ENCODE assay signal across 13 cellular contexts in genomic region chr11:130523609-130524008, GRCh38.
DNase-seq lines count a peak whose midpoint lies in the region; ATAC-seq and TF ChIP-seq lines count a peak whose summit lies in the region.
"Had no signal": no experiment of that assay in that cellular context is flagged by ENCODE, and none has a peak within 500 bp of the region (broad histone marks: within the 10 kb centered on the region; RNA-seq: fewer than 3 reads in every experiment).

No MANE protein-coding gene starts in this region.

- H3K9me3 Mint-ChIP-seq in nephron (no peaks in the 10 kb centered on the region), natural killer cell (no peaks in the 10 kb centered on the region)
- H3K9me3 Mint-ChIP-seq: activated CD4-positive, alpha-beta T cell treated with anti-CD3 and anti-CD28 coated beads, Interleukin-2, amount 10 ng/mL, durations not matched to agents 24 days and 14 days; activated T-helper 2 cell treated with anti-CD3 and anti-CD28 coated beads, Interferon-gamma antibody, Interleukin-2, Interleukin-4, amounts not matched to agents 10 μg/mL and 5 μg/mL and 100 μg/mL, durations not matched to agents 14 hours and 24 hours and 36 hours had no signal

- no peak for TF ChIP-seq POLR2A in ovary (IDR thresholded peaks at IDR 0.05)

- no peaks in the 10 kb centered on the region for H3K79me2 ChIP-seq in ACC112 (ENCODE audit: control insufficient read depth, insufficient read depth, low read length, unreplicated experiment)

- H3K27ac ChIP-seq in ACC112 (ENCODE audit: low read depth, low read length): peak overlapping the region; percentile 80; the same call in 1 of the 2 replicates
- peak overlapping the region; percentile 20 to 70 for H3K27ac ChIP-seq in esophagus (ENCODE audit: low read depth in 2 of 2, low read length in 1 of 2)
- no peak overlapping the region for H3K27ac ChIP-seq in ovary

- DNase-seq in LHCN-M2 (ENCODE audit: low read depth): peak; percentile 62
- DNase-seq in ovary: no peak
- no peak for DNase-seq in HuH-7 (ENCODE audit: low spot score)
- DNase-seq in natural killer cell: no peak
- DNase-seq: ACHN; activated CD4-positive, alpha-beta T cell treated with anti-CD3 and anti-CD28 coated beads, Interleukin-2, amount 10 ng/mL, durations not matched to agents 24 days and 14 days; hypothalamus; NCI-H524 treated with DMSO at 0.1 percent for 48 hours had no signal

- H3K4me3 Mint-ChIP-seq in nephron: no peak overlapping the region
- no peak overlapping the region for H3K4me3 Mint-ChIP-seq in natural killer cell
- H3K4me3 Mint-ChIP-seq: activated CD4-positive, alpha-beta T cell treated with anti-CD3 and anti-CD28 coated beads, Interleukin-2, amount 10 ng/mL, durations not matched to agents 24 days and 14 days had no signal

- no peaks in the 10 kb centered on the region for H3K27me3 ChIP-seq in ACC112 (ENCODE audit: insufficient read depth, low read length)
- no peaks in the 10 kb centered on the region for H3K27me3 ChIP-seq in esophagus (ENCODE audit: control insufficient read depth in 1 of 2, insufficient read depth in 2 of 2, low read length in 2 of 2)
- H3K27me3 ChIP-seq in ovary: no peaks in the 10 kb centered on the region

- no peak for TF ChIP-seq EP300 in ovary (IDR thresholded peaks at IDR 0.05)

- ATAC-seq in natural killer cell (no peak), HG03432 (IDR thresholded peaks at IDR 0.05; ENCODE audit: unreplicated experiment) (no peak)

- H3K4me3 ChIP-seq in ACC112 (ENCODE audit: low read depth, low read length): peak overlapping the region; percentile 23; the same call in 1 of the 2 replicates
- no peak overlapping the region for H3K4me3 ChIP-seq in esophagus (ENCODE audit: low read depth in 1 of 2, low read length in 2 of 2)
- no peak overlapping the region for H3K4me3 ChIP-seq in ovary

- no peak overlapping the region for H2AFZ ChIP-seq in ACC112 (ENCODE audit: low read length, unreplicated experiment)

- H3K4me1 ChIP-seq in ACC112 (ENCODE audit: control insufficient read depth, insufficient read depth, low read length, unreplicated experiment) (peaks cover 40% of the 10 kb centered on the region), esophagus (ENCODE audit: control insufficient read depth in 2 of 2, insufficient read depth in 2 of 2, low read length in 1 of 2) (peaks cover 2 to 4% of the 10 kb centered on the region in 2 donors), ovary (ENCODE audit: insufficient read depth) (peaks cover 13% of the 10 kb centered on the region)

- H3K36me3 ChIP-seq in ACC112 (ENCODE audit: insufficient read depth, low read length) (no peaks in the 10 kb centered on the region), esophagus (ENCODE audit: control insufficient read depth in 2 of 2, insufficient read depth in 2 of 2, low read length in 1 of 2) (no peaks in the 10 kb centered on the region), ovary (no peaks in the 10 kb centered on the region)

- H3K27ac Mint-ChIP-seq in nephron (peak overlapping the region; percentile 48 to 88 (median 87)), natural killer cell (no peak overlapping the region)
- H3K27ac Mint-ChIP-seq: activated CD4-positive, alpha-beta T cell treated with anti-CD3 and anti-CD28 coated beads, Interleukin-2, amount 10 ng/mL, durations not matched to agents 24 days and 14 days; activated T-helper 2 cell treated with anti-CD3 and anti-CD28 coated beads, Interferon-gamma antibody, Interleukin-2, Interleukin-4, amounts not matched to agents 10 μg/mL and 5 μg/mL and 100 μg/mL, durations not matched to agents 14 hours and 24 hours and 36 hours had no signal

- H3K4me1 Mint-ChIP-seq in nephron: peaks cover 62% of the 10 kb centered on the region
- H3K4me1 Mint-ChIP-seq in natural killer cell: no peaks in the 10 kb centered on the region
- H3K4me1 Mint-ChIP-seq: activated CD4-positive, alpha-beta T cell treated with anti-CD3 and anti-CD28 coated beads, Interleukin-2, amount 10 ng/mL, durations not matched to agents 24 days and 14 days had no signal

- no peak for TF ChIP-seq CTCF in nephron (IDR thresholded peaks at IDR 0.05; ENCODE audit: unreplicated experiment in 3 of 3)
- no peak for TF ChIP-seq CTCF in ovary (IDR thresholded peaks at IDR 0.05)
- TF ChIP-seq CTCF in natural killer cell (IDR thresholded peaks at IDR 0.05): no peak

- H3K27me3 Mint-ChIP-seq in nephron (ENCODE audit: low read depth) (peaks cover 12% of the 10 kb centered on the region), natural killer cell (ENCODE audit: low read depth in 2 of 2) (peaks cover 0 to 13% of the 10 kb centered on the region in 2 donors)

- 82 to 84% methylated on average over 10 of the region's 10 CpGs for WGBS in esophagus, 2 donors
- WGBS in ovary, 3 donors: 86 to 90% (median 89%) methylated on average over 10 of the region's 10 CpGs

- H3K9me3 ChIP-seq in esophagus (ENCODE audit: control insufficient read depth in 2 of 2, insufficient read depth in 1 of 2, low read depth in 1 of 2, low read length in 1 of 2) (no peaks in the 10 kb centered on the region), ovary (no peaks in the 10 kb centered on the region)

- H3K36me3 Mint-ChIP-seq in nephron (ENCODE audit: low read depth) (no peaks in the 10 kb centered on the region), natural killer cell (no peaks in the 10 kb centered on the region)

- intact Hi-C loops in ovary (cut with DNase I): loop anchor here in 1 of 4 donors (10.0 kb wide), 1 partner anchor 81 kb away; no protein-coding TSS in a partner anchor
- intact Hi-C loops in natural killer cell (cut with micrococcal nuclease): no loop called here

Comparison
In these comparisons a context has a peak if more than half of its experiments do, and no peak if none do; other contexts are left out.
1. H3K27ac ChIP-seq: peak in ACC112 (single experiment) and esophagus (2 of 2); none in ovary (0 of 2).
2. H3K27ac Mint-ChIP-seq: peak in nephron (3 of 3); none in natural killer cell (0 of 2).